1 cellular context compared by ENCODE assay signal in the genomic region with DNA sequence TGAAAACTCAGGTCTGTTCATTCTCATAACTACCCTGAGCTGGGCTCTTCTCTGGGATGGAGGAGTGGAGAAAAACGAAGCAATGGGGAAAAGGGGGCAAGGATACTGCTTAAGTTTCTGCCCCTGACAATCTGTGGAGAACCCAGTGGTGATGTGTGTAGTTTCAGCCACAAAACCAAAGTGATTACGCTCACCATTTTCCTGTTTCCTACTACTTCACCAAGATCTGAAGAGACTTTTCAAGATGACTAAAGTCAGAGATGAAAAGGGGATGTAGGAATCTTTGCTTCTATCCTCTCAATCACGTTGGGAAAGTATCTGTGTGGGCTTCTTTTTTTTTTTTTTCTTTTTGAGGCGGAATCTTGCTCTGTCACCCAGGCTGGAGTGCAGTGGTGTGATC.
A peak's percentile ranks its signal among the peaks of the same experiment; 100 is the strongest.
TF ChIP-seq lines count a peak whose summit lies in the region.

No MANE protein-coding gene starts in this region.

TF ChIP-seq in GM12878, 131 proteins besides CTCF, POLR2A, EP300 and RAD21 (continued from another document):
- no peak for TF ChIP-seq EZH2 (IDR thresholded peaks at IDR 0.05; ENCODE audit: borderline replicate concordance, control insufficient read depth, low read depth, low read length)
- TF ChIP-seq IKZF1 (conservative IDR thresholded peaks at IDR 0.05): peak; percentile 84
- TF ChIP-seq PAX5 (IDR thresholded peaks at IDR 0.05; ENCODE audit: borderline replicate concordance, low read depth, low read length): peak; percentile 40; the same call in 1 of the 2 replicates
- TF ChIP-seq ZNF687 (IDR thresholded peaks at IDR 0.05): no peak
- TF ChIP-seq CHD4 (IDR thresholded peaks at IDR 0.05): no peak
- no peak for TF ChIP-seq FOXK2 (IDR thresholded peaks at IDR 0.05)
- no peak for TF ChIP-seq HDAC2 (IDR thresholded peaks at IDR 0.05)
- TF ChIP-seq TBL1XR1 (IDR thresholded peaks at IDR 0.05; ENCODE audit: low read depth, low read length): no peak
- TF ChIP-seq TCF7 (IDR thresholded peaks at IDR 0.05; ENCODE audit: borderline replicate concordance): 0 out of 2 replicates have a peak, but pooled peaks have one; percentile 56
- 0 out of 2 replicates have a peak, but pooled peaks have one; percentile 44 for TF ChIP-seq MEF2A (IDR thresholded peaks at IDR 0.05; ENCODE audit: insufficient read depth, low read depth, low read length)
- no peak for TF ChIP-seq MEF2B (IDR thresholded peaks at IDR 0.05; ENCODE audit: partially characterized antibody, poor library complexity, severe bottlenecking)
- TF ChIP-seq CBFB (IDR thresholded peaks at IDR 0.05; ENCODE audit: low read depth): peak; percentile 87
- TF ChIP-seq FOXM1 (IDR thresholded peaks at IDR 0.05; ENCODE audit: low read depth, low read length): peak; percentile 81; the same call in 1 of the 2 replicates
- TF ChIP-seq SMC3 (IDR thresholded peaks at IDR 0.05; ENCODE audit: borderline replicate concordance, low read length): no peak
- no peak; the same call in 1 of the 2 replicates for TF ChIP-seq PML (IDR thresholded peaks at IDR 0.05; ENCODE audit: low read length)
- peak; percentile 79 for TF ChIP-seq JUNB (IDR thresholded peaks at IDR 0.05)
- TF ChIP-seq, protein P1, sequence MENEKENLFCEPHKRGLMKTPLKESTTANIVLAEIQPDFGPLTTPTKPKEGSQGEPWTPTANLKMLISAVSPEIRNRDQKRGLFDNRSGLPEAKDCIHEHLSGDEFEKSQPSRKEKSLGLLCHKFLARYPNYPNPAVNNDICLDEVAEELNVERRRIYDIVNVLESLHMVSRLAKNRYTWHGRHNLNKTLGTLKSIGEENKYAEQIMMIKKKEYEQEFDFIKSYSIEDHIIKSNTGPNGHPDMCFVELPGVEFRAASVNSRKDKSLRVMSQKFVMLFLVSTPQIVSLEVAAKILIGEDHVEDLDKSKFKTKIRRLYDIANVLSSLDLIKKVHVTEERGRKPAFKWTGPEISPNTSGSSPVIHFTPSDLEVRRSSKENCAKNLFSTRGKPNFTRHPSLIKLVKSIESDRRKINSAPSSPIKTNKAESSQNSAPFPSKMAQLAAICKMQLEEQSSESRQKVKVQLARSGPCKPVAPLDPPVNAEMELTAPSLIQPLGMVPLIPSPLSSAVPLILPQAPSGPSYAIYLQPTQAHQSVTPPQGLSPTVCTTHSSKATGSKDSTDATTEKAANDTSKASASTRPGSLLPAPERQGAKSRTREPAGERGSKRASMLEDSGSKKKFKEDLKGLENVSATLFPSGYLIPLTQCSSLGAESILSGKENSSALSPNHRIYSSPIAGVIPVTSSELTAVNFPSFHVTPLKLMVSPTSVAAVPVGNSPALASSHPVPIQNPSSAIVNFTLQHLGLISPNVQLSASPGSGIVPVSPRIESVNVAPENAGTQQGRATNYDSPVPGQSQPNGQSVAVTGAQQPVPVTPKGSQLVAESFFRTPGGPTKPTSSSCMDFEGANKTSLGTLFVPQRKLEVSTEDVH (IDR thresholded peaks at IDR 0.05; ENCODE audit: low read depth, partially characterized antibody): no peak
- TF ChIP-seq POLR2AphosphoS2 (IDR thresholded peaks at IDR 0.05; ENCODE audit: low read depth, low read length): no peak
- TF ChIP-seq MYB (IDR thresholded peaks at IDR 0.05; ENCODE audit: borderline replicate concordance, low read depth, low read length): no peak
- TF ChIP-seq IKZF2 (IDR thresholded peaks at IDR 0.05): peak; percentile 87 to 92
- no peak for TF ChIP-seq YBX1 (IDR thresholded peaks at IDR 0.05)
- peak in 1 of 2 experiments; percentile 58; a peak in 1 of 4 replicates for TF ChIP-seq CEBPB (IDR thresholded peaks at IDR 0.05; ENCODE audit: borderline replicate concordance in 1 of 2, low read depth in 2 of 2, low read length in 2 of 2)
- peak; percentile 98 for TF ChIP-seq EED (IDR thresholded peaks at IDR 0.05; ENCODE audit: low read depth)
- peak; percentile 65; the same call in 1 of the 2 replicates for TF ChIP-seq IRF4 (IDR thresholded peaks at IDR 0.05; ENCODE audit: low read depth, low read length)
- TF ChIP-seq ETV6 (conservative IDR thresholded peaks at IDR 0.05 in 1 of 2, IDR thresholded peaks at IDR 0.05 in 1 of 2; ENCODE audit: borderline replicate concordance in 1 of 2, low read depth in 1 of 2): peak in 1 of 2 experiments; percentile 69; a peak in 1 of 4 replicates
- peak; percentile 66 for TF ChIP-seq BCL11A (IDR thresholded peaks at IDR 0.05; ENCODE audit: low read depth, low read length)
- no peak for TF ChIP-seq POU2F2 (IDR thresholded peaks at IDR 0.05; ENCODE audit: borderline replicate concordance, low read depth, low read length)
- TF ChIP-seq, protein P2, sequence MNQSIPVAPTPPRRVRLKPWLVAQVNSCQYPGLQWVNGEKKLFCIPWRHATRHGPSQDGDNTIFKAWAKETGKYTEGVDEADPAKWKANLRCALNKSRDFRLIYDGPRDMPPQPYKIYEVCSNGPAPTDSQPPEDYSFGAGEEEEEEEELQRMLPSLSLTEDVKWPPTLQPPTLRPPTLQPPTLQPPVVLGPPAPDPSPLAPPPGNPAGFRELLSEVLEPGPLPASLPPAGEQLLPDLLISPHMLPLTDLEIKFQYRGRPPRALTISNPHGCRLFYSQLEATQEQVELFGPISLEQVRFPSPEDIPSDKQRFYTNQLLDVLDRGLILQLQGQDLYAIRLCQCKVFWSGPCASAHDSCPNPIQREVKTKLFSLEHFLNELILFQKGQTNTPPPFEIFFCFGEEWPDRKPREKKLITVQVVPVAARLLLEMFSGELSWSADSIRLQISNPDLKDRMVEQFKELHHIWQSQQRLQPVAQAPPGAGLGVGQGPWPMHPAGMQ (IDR thresholded peaks at IDR 0.05; ENCODE audit: borderline replicate concordance): peak; percentile 28; the same call in 1 of the 2 replicates
- peak; percentile 66 for TF ChIP-seq SPI1 (IDR thresholded peaks at IDR 0.05; ENCODE audit: borderline replicate concordance, insufficient read depth, low read depth, low read length)
- no peak for TF ChIP-seq KAT2A (conservative IDR thresholded peaks at IDR 0.05; ENCODE audit: control insufficient read depth, low read depth, low read length)
- TF ChIP-seq GABPA (IDR thresholded peaks at IDR 0.05; ENCODE audit: low read depth): 0 out of 2 replicates have a peak, but pooled peaks have one; percentile 32
- TF ChIP-seq ZBED1 (IDR thresholded peaks at IDR 0.05; ENCODE audit: borderline replicate concordance): peak; percentile 75; the same call in 1 of the 2 replicates
- TF ChIP-seq ZNF274 (IDR thresholded peaks at IDR 0.05; ENCODE audit: insufficient read depth, insufficient read length): no peak
- peak; percentile 20 for TF ChIP-seq PKNOX1 (IDR thresholded peaks at IDR 0.05)
- peak; percentile 93 for TF ChIP-seq NFIC (IDR thresholded peaks at IDR 0.05; ENCODE audit: low read depth, low read length)
- TF ChIP-seq ATF2 (IDR thresholded peaks at IDR 0.05; ENCODE audit: low read length): peak; percentile 82
- TF ChIP-seq ZNF217 (IDR thresholded peaks at IDR 0.05): no peak
- TF ChIP-seq HDGF (IDR thresholded peaks at IDR 0.05): no peak
